1 cellular context compared by ENCODE assay signal in the genomic region with DNA sequence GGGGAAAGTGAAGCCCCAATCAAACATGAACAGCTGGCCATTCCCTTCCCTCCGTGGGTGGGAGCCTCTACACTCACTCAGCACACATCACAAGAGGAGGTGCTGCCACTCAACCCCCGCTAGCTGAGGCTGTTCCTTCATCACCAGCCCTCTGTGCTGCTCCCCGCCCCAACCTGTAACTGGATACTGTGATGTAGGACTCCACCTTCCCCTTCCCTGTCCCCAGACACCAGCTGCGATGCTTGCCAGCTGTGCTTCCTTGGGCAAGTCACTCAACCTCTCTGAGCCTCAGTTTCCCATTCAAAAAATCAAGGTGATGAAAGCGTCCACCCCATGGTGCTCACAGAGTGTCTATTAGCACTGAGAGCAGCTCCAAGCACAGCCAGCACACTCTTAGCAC.
TF ChIP-seq lines count a peak whose summit lies in the region.

No MANE protein-coding gene starts in this region.

TF ChIP-seq in HepG2, 621 proteins besides CTCF, POLR2A, EP300 and RAD21 (continued from another document):
- TF ChIP-seq, protein P1, sequence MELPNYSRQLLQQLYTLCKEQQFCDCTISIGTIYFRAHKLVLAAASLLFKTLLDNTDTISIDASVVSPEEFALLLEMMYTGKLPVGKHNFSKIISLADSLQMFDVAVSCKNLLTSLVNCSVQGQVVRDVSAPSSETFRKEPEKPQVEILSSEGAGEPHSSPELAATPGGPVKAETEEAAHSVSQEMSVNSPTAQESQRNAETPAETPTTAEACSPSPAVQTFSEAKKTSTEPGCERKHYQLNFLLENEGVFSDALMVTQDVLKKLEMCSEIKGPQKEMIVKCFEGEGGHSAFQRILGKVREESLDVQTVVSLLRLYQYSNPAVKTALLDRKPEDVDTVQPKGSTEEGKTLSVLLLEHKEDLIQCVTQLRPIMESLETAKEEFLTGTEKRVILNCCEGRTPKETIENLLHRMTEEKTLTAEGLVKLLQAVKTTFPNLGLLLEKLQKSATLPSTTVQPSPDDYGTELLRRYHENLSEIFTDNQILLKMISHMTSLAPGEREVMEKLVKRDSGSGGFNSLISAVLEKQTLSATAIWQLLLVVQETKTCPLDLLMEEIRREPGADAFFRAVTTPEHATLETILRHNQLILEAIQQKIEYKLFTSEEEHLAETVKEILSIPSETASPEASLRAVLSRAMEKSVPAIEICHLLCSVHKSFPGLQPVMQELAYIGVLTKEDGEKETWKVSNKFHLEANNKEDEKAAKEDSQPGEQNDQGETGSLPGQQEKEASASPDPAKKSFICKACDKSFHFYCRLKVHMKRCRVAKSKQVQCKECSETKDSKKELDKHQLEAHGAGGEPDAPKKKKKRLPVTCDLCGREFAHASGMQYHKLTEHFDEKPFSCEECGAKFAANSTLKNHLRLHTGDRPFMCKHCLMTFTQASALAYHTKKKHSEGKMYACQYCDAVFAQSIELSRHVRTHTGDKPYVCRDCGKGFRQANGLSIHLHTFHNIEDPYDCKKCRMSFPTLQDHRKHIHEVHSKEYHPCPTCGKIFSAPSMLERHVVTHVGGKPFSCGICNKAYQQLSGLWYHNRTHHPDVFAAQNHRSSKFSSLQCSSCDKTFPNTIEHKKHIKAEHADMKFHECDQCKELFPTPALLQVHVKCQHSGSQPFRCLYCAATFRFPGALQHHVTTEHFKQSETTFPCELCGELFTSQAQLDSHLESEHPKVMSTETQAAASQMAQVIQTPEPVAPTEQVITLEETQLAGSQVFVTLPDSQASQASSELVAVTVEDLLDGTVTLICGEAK (IDR thresholded peaks at IDR 0.05) = no peak
- TF ChIP-seq, protein P1 (CRISPR knock-in tag; IDR thresholded peaks at IDR 0.05) = peak; percentile 44; the same call in 1 of the 2 replicates
- 0 out of 2 replicates have a peak, but pooled peaks have one; percentile 24 for TF ChIP-seq ADNP (CRISPR knock-in tag; IDR thresholded peaks at IDR 0.05)
- peak; percentile 27; the same call in 1 of the 2 replicates for TF ChIP-seq ZNF292 (CRISPR knock-in tag; IDR thresholded peaks at IDR 0.05; ENCODE audit: borderline replicate concordance, low read depth)
